Comparison of ENCODE assay signal across 7 cellular contexts in genomic region chr17:27466748-27467375, GRCh38. TPM values are rescaled to one million over a fixed set of nuclear protein-coding genes. Genes with fewer than 3 reads are reported as not detected.
DNase-seq lines count a peak whose midpoint lies in the region; ATAC-seq, FAIRE-seq and TF ChIP-seq lines count a peak whose summit lies in the region.

No MANE protein-coding gene starts in this region.

- POLR2A ChIA-PET in activated CD8-positive, alpha-beta T cell treated with anti-CD3 and anti-CD28 coated beads for 36 hours (lab: Charles Lee) = interaction anchor here (0.8 to 1.5 kb wide), 10 partner anchors 9 to 113 kb away, joined by 3 to 10 read pairs (median 4); partner anchors contain the start of gene KSR1

- DNase-seq in activated CD8-positive, alpha-beta T cell treated with anti-CD3 and anti-CD28 coated beads for 36 hours = peak; percentile 92
- DNase-seq in mesendoderm = no peak
- no peak for DNase-seq in DMS79 treated with DMSO at 0.1 percent for 48 hours (lab: John Stamatoyannopoulos, UW)
- no peak for DNase-seq in D721Med (ENCODE audit: insufficient read length, low spot score)
- no peak for DNase-seq in prostate gland (ENCODE audit: low spot score)

- no peaks in the 10 kb centered on the region for H3K9me3 ChIP-seq in prostate gland

- peaks cover 85% of the 10 kb centered on the region for H3K4me1 Mint-ChIP-seq in activated CD8-positive, alpha-beta T cell treated with anti-CD3 and anti-CD28 coated beads for 36 hours (ENCODE audit: low read depth)

- peak overlapping the region; percentile 15 for H3K23ac ChIP-seq in mesendoderm (ENCODE audit: low read length)

- no peak for FAIRE-seq in D721Med (lab: Jason Lieb, UNC)

- TF ChIP-seq POLR2A in prostate gland (IDR thresholded peaks at IDR 0.05) = no peak

- no peak overlapping the region for H2BK5ac ChIP-seq in mesendoderm (ENCODE audit: low read length)

- CTCF ChIA-PET in activated CD8-positive, alpha-beta T cell treated with anti-CD3 and anti-CD28 coated beads for 36 hours (lab: Charles Lee) = interaction anchor here (0.7 to 3.2 kb wide), 11 partner anchors 11 to 230 kb away, joined by 3 to 24 read pairs (median 9); partner anchors contain the start of gene KSR1

- no peaks in the 10 kb centered on the region for H3K9me3 Mint-ChIP-seq in activated CD8-positive, alpha-beta T cell treated with anti-CD3 and anti-CD28 coated beads for 36 hours

- H3K27ac ChIP-seq in mesendoderm (ENCODE audit: low read depth, low read length) (peak overlapping the region; percentile 26), prostate gland (no peak overlapping the region)

- H3K27ac Mint-ChIP-seq in activated CD8-positive, alpha-beta T cell treated with anti-CD3 and anti-CD28 coated beads for 36 hours = peak overlapping the region; percentile 96

- no CpG with 5 or more reads among the region's 13 CpGs for WGBS in mesendoderm (ENCODE audit: extremely low coverage, insufficient coverage, low lambda C conversion rate)
- 82% methylated on average over 13 of the region's 13 CpGs for WGBS in prostate gland

- no peak overlapping the region for H4K8ac ChIP-seq in mesendoderm (ENCODE audit: low read depth, low read length)

- TF ChIP-seq CTCF in activated CD8-positive, alpha-beta T cell treated with anti-CD3 and anti-CD28 coated beads for 36 hours (IDR thresholded peaks at IDR 0.05) = no peak
- TF ChIP-seq CTCF in D721Med (IDR thresholded peaks at IDR 0.05; ENCODE audit: insufficient read depth, missing control alignments) (no peak), prostate gland (IDR thresholded peaks at IDR 0.05) (no peak)

- peaks cover 5% of the 10 kb centered on the region for H3K4me1 ChIP-seq in mesendoderm (ENCODE audit: control insufficient read depth, low read depth, low read length)
- H3K4me1 ChIP-seq in prostate gland (replicated peaks) = no peaks in the 10 kb centered on the region

- no peaks in the 10 kb centered on the region for H3K36me3 ChIP-seq in mesendoderm (ENCODE audit: control insufficient read depth, insufficient read depth, low read length)
- H3K36me3 ChIP-seq in prostate gland = no peaks in the 10 kb centered on the region

- H2BK15ac ChIP-seq in mesendoderm (replicated peaks; ENCODE audit: low read depth) = no peak overlapping the region

- intact Hi-C loops in activated CD8-positive, alpha-beta T cell treated with anti-CD3 and anti-CD28 coated beads for 36 hours (cut with micrococcal nuclease) = no loop called here
- intact Hi-C loops in prostate gland (cut with DNase I) = no loop called here

- no peaks in the 10 kb centered on the region for H3K27me3 ChIP-seq in mesendoderm (ENCODE audit: insufficient read depth, low read length, poor library complexity)
- no peaks in the 10 kb centered on the region for H3K27me3 ChIP-seq in prostate gland (replicated peaks; ENCODE audit: insufficient read depth)

- no peak overlapping the region for H3K4me3 ChIP-seq in mesendoderm (ENCODE audit: low read length)
- H3K4me3 ChIP-seq in prostate gland = no peak overlapping the region

- no peak overlapping the region for H3K4me2 ChIP-seq in mesendoderm (ENCODE audit: low read length)

- peak overlapping the region; percentile 67 for H3K4me3 Mint-ChIP-seq in activated CD8-positive, alpha-beta T cell treated with anti-CD3 and anti-CD28 coated beads for 36 hours

- no peaks in the 10 kb centered on the region for H3K27me3 Mint-ChIP-seq in activated CD8-positive, alpha-beta T cell treated with anti-CD3 and anti-CD28 coated beads for 36 hours

- peaks cover 14% of the 10 kb centered on the region for H3K36me3 Mint-ChIP-seq in activated CD8-positive, alpha-beta T cell treated with anti-CD3 and anti-CD28 coated beads for 36 hours (ENCODE audit: low read depth)

- H2AK5ac ChIP-seq in mesendoderm (ENCODE audit: low read length) = no peak overlapping the region

- no peak overlapping the region for H3K56ac ChIP-seq in mesendoderm (ENCODE audit: low read length)

- H3K79me2 ChIP-seq in mesendoderm (ENCODE audit: control insufficient read depth, insufficient read depth, low read length) = peaks cover 66% of the 10 kb centered on the region

- no peak overlapping the region for H3K9ac ChIP-seq in mesendoderm (ENCODE audit: low read length)

- H3K79me1 ChIP-seq in mesendoderm (ENCODE audit: low read length) = peaks cover 21% of the 10 kb centered on the region

- peak overlapping the region; percentile 44 for H3K18ac ChIP-seq in mesendoderm (ENCODE audit: low read length)

- ATAC-seq in GM19351 (IDR thresholded peaks at IDR 0.05; ENCODE audit: unreplicated experiment) (peak; percentile 76), HG03139 (IDR thresholded peaks at IDR 0.05; ENCODE audit: unreplicated experiment) (peak; percentile 62)
- ATAC-seq in activated CD8-positive, alpha-beta T cell treated with anti-CD3 and anti-CD28 coated beads for 36 hours = peak; percentile 84

- peak overlapping the region; percentile 18 for H3K4ac ChIP-seq in mesendoderm (ENCODE audit: low read depth, low read length)

- H2BK120ac ChIP-seq in mesendoderm (ENCODE audit: low read depth, low read length) = no peak overlapping the region

- H4K5ac ChIP-seq in mesendoderm (ENCODE audit: low read length) = no peak overlapping the region

RNA-seq across cellular contexts. Expression of gene KSR1, which starts 10.6 kb away (rescaled TPM):
- total RNA-seq in activated CD8-positive, alpha-beta T cell treated with anti-CD3 and anti-CD28 coated beads for 36 hours = 10 to 100 TPM; 53.9 to 58.2 TPM
- polyA plus RNA-seq in mesendoderm (2013, experiment 1 of 2) = 36.6 TPM
- 34.5 TPM for polyA plus RNA-seq in mesendoderm (2013, experiment 2 of 2)
- 10 to 100 TPM; 11.5 to 23.7 TPM for total RNA-seq in prostate gland
